ENCODE assay signal across 20 cellular contexts in genomic region chr14:48384786-48385185, GRCh38.
DNase-seq lines count a peak whose midpoint lies in the region; ATAC-seq, FAIRE-seq and TF ChIP-seq lines count a peak whose summit lies in the region.
"Had no signal": no experiment of that assay in that cellular context is flagged by ENCODE, and none has a peak within 500 bp of the region (broad histone marks: within the 10 kb centered on the region; RNA-seq: fewer than 3 reads in every experiment).

No MANE protein-coding gene starts in this region.

- no peak for TF ChIP-seq CTCF in heart right ventricle (IDR thresholded peaks at IDR 0.05)
- no peak for TF ChIP-seq CTCF in GM13977 (IDR thresholded peaks at IDR 0.05; ENCODE audit: extremely low read depth, insufficient read depth, missing control alignments)

- peak; percentile 0 for DNase-seq in A172 (ENCODE audit: low spot score)
- DNase-seq in RCC 7860 (ENCODE audit: low spot score), result peak; percentile 81
- DNase-seq in kidney glomerular epithelial cell (lab: John Stamatoyannopoulos, UW), result peak; percentile 97
- DNase-seq in renal cortical epithelial cell (ENCODE audit: low read depth), result peak; percentile 14
- DNase-seq in heart right ventricle, result no peak
- no peak for DNase-seq in GM13977 (ENCODE audit: low spot score)
- no peak for DNase-seq in NCI-H2171 treated with DMSO at 0.1 percent for 48 hours (lab: John Stamatoyannopoulos, UW)
- DNase-seq in HPDE6-E6E7 (ENCODE audit: extremely low spot score), result no peak
- DNase-seq: 8988T; CD8-positive, alpha-beta T cell; DMS 273 treated with DMSO at 0.1 percent for 48 hours; DMS53; DND-41; EL had no signal

- no peak overlapping the region for H3K4me3 ChIP-seq in heart right ventricle
- H3K4me3 ChIP-seq: BLaER1 treated with 17β-estradiol and CSF1 and Interleukin-3, amounts not matched to agents 10 nM and 100 nM; HAP-1 had no signal

- intact Hi-C loops in heart right ventricle (cut with DNase I), result no loop called here

- peak; percentile 36 for FAIRE-seq in RCC 7860 (lab: Jason Lieb, UNC)
- FAIRE-seq: G401.6, GM12891, GM18507, GM19239 had no signal

- H3K36me3 ChIP-seq in heart right ventricle, result no peaks in the 10 kb centered on the region
- H3K36me3 ChIP-seq: BLaER1 treated with 17β-estradiol and CSF1 and Interleukin-3, amounts not matched to agents 10 nM and 100 nM; HAP-1 had no signal

- no peak for ATAC-seq in heart right ventricle
- ATAC-seq: CD8-positive, alpha-beta T cell had no signal

- no peaks in the 10 kb centered on the region for H3K4me1 ChIP-seq in heart right ventricle
- H3K4me1 ChIP-seq: BLaER1 treated with 17β-estradiol and CSF1 and Interleukin-3, amounts not matched to agents 10 nM and 100 nM; HAP-1 had no signal

- 10 to 23% methylated on average over 1 of the region's 1 CpG for WGBS in heart right ventricle, 2 donors

- H3K9me3 ChIP-seq in heart right ventricle, result no peaks in the 10 kb centered on the region
- H3K9me3 ChIP-seq: BLaER1 treated with 17β-estradiol and CSF1 and Interleukin-3, amounts not matched to agents 10 nM and 100 nM; HAP-1 had no signal

- in situ Hi-C loops in GM13977 (cut with MboI; ENCODE audit: low pct_unique_long_range_greater_than_20kb, low sequenced_read_pairs, unreplicated experiment), result loop anchor here (25.0 kb wide), 1 partner anchor 472 kb away; no protein-coding TSS in a partner anchor

- no peak overlapping the region for H3K27ac ChIP-seq in heart right ventricle
- H3K27ac ChIP-seq: BLaER1 treated with 17β-estradiol and CSF1 and Interleukin-3, amounts not matched to agents 10 nM and 100 nM had no signal

- no peaks in the 10 kb centered on the region for H3K27me3 ChIP-seq in heart right ventricle
- H3K27me3 ChIP-seq: BLaER1 treated with 17β-estradiol and CSF1 and Interleukin-3, amounts not matched to agents 10 nM and 100 nM had no signal

Comparison
In these comparisons a context has a peak if more than half of its experiments do, and no peak if none do; other contexts are left out.
1. DNase-seq: peak in A172 (single experiment), RCC 7860 (single experiment), kidney glomerular epithelial cell (single experiment) and renal cortical epithelial cell (single experiment); none in heart right ventricle (0 of 2), GM13977 (single experiment), NCI-H2171 treated with DMSO at 0.1 percent for 48 hours (single experiment) and HPDE6-E6E7 (single experiment).